24 cellular contexts compared by ENCODE assay signal in the genomic region with DNA sequence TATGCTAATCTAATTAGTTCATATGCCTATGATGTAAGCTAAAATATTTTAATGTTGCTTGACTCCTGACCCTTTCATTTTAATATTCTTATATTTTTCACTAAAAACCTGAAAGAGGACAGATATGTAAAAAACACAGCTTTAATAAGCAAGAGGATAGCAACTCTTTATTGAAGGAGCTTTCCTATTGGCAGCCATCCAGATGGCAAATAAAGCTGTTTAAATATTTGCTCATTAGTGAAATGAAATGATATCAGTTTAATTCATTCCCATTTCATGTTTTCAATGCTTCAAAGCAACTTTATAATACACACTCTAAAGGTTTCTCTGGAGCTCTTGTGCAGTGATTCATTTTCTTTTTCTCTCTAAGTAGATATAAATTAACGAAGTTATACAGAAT.
DNase-seq lines count a peak whose midpoint lies in the region; ATAC-seq, FAIRE-seq and TF ChIP-seq lines count a peak whose summit lies in the region.
"Had no signal": no experiment of that assay in that cellular context is flagged by ENCODE, and none has a peak within 500 bp of the region (broad histone marks: within the 10 kb centered on the region; RNA-seq: fewer than 3 reads in every experiment).

No MANE protein-coding gene starts in this region.

- 57 to 67% methylated on average over 1 of the region's 1 CpG for WGBS in pancreas, 2 donors

- no peaks in the 10 kb centered on the region for H3K36me3 ChIP-seq in pancreas
- H3K36me3 ChIP-seq: sigmoid colon, upper lobe of left lung had no signal

- TF ChIP-seq CTCF in pancreas (IDR thresholded peaks at IDR 0.05): no peak

- H3K9me3 ChIP-seq in pancreas: no peaks in the 10 kb centered on the region
- H3K9me3 ChIP-seq: body of pancreas, sigmoid colon, upper lobe of left lung had no signal

- peaks cover 0 to 8% (median 0%) of the 10 kb centered on the region in 3 donors for H3K4me1 ChIP-seq in pancreas
- H3K4me1 ChIP-seq: sigmoid colon had no signal

- FAIRE-seq in pancreas (lab: Jason Lieb, UNC): no peak
- FAIRE-seq: frontal cortex had no signal

- no peak overlapping the region for H3K4me3 ChIP-seq in pancreas
- H3K4me3 ChIP-seq: body of pancreas, sigmoid colon, upper lobe of left lung had no signal

- intact Hi-C loops in pancreas (cut with DNase I): no loop called here

- peak in 3 of 4 donors; percentile 14 to 54 (median 39) for ATAC-seq in pancreas
- no peak for ATAC-seq in HG02588 (IDR thresholded peaks at IDR 0.05; ENCODE audit: unreplicated experiment)
- ATAC-seq in GM19467 (IDR thresholded peaks at IDR 0.05; ENCODE audit: unreplicated experiment): no peak
- ATAC-seq: body of pancreas, esophagus mucosa had no signal

- no peak overlapping the region for H3K27ac ChIP-seq in pancreas
- H3K27ac ChIP-seq: body of pancreas, sigmoid colon, upper lobe of left lung had no signal

- H3K27me3 ChIP-seq in pancreas: peaks cover 0 to 4% (median 0%) of the 10 kb centered on the region in 4 donors
- H3K27me3 ChIP-seq: body of pancreas, sigmoid colon, upper lobe of left lung had no signal

- DNase-seq in NCI-H510A treated with DMSO at 0.1 percent for 48 hours (lab: John Stamatoyannopoulos, UW) (peak; percentile 54), NCI-H510A (lab: John Stamatoyannopoulos, UW) (no peak), NCI-H1694 treated with DMSO at 0.1 percent for 48 hours (lab: John Stamatoyannopoulos, UW) (peak; percentile 23), NCI-H69 (lab: John Stamatoyannopoulos, UW) (peak; percentile 85), pancreas (no peak), NCI-H2227 treated with DMSO at 0.1 percent for 48 hours (lab: John Stamatoyannopoulos, UW) (no peak)
- DNase-seq: 8988T; activated CD4-positive, alpha-beta memory T cell treated with anti-CD3 and anti-CD28 coated beads for 36 hours; activated CD4-positive, CD25-positive, alpha-beta regulatory T cell; activated gamma-delta T cell treated with Interleukin-2 at 50 U/mL for 16 hours; activated T-cell treated with anti-CD3 and anti-CD28 coated beads for 4 hours; body of pancreas; CD8-positive, alpha-beta memory T cell; effector CD4-positive, alpha-beta T cell; GOT3; hippocampal formation; IMR-90; nephron progenitor cell; sigmoid colon; upper lobe of left lung had no signal

Comparison
In these comparisons a context has a peak if more than half of its experiments do, and no peak if none do; other contexts are left out.
1. DNase-seq: peak in NCI-H510A treated with DMSO at 0.1 percent for 48 hours (single experiment), NCI-H1694 treated with DMSO at 0.1 percent for 48 hours (single experiment) and NCI-H69 (single experiment); none in NCI-H510A (single experiment), pancreas (0 of 6) and NCI-H2227 treated with DMSO at 0.1 percent for 48 hours (single experiment).
2. ATAC-seq: peak in pancreas (3 of 4); none in HG02588 (single experiment) and GM19467 (single experiment).